In genomic region chr15:44535509-44536297, GRCh38 we compare ENCODE assay signal across 8 cellular contexts. TPM values are rescaled to one million over a fixed set of nuclear protein-coding genes. Genes with fewer than 3 reads are reported as not detected.
A peak's percentile ranks its signal among the peaks of the same experiment; 100 is the strongest.
DNase-seq lines count a peak whose midpoint lies in the region; ATAC-seq, FAIRE-seq and TF ChIP-seq lines count a peak whose summit lies in the region.

No MANE protein-coding gene starts in this region.

- H3K27me3 Mint-ChIP-seq in stimulated activated naive CD8-positive, alpha-beta T cell treated with anti-CD3 and anti-CD28 coated beads, Interleukin-15, Interleukin-2, amounts not matched to agents 100 ng/mL and 50 ng/mL, for 24 hours, result no peaks in the 10 kb centered on the region

- no peaks in the 10 kb centered on the region for H3K27me3 ChIP-seq in SJCRH30
- no peaks in the 10 kb centered on the region for H3K27me3 ChIP-seq in right lobe of liver

- intact Hi-C loops in Right ventricle myocardium inferior (cut with DNase I), result loop anchor here (1.0 kb wide), 1 partner anchor 108 kb away; the partner anchor contains the start of gene CTDSPL2
- intact Hi-C loops in Right ventricle myocardium superior (cut with DNase I), result no loop called here
- intact Hi-C loops in right lobe of liver (cut with DNase I), result no loop called here

- ATAC-seq in Right ventricle myocardium inferior (no peak), Right ventricle myocardium superior (ENCODE audit: poor library complexity) (no peak), right lobe of liver (peak in 3 of 4 donors; percentile 0 to 3 (median 0)), GM21825 (IDR thresholded peaks at IDR 0.05; ENCODE audit: unreplicated experiment) (no peak)

- peak overlapping the region; percentile 96 for H3K4me3 Mint-ChIP-seq in stimulated activated naive CD8-positive, alpha-beta T cell treated with anti-CD3 and anti-CD28 coated beads, Interleukin-15, Interleukin-2, amounts not matched to agents 100 ng/mL and 50 ng/mL, for 24 hours

- no peak for TF ChIP-seq CTCF in cardiac fibroblast (IDR thresholded peaks at IDR 0.05; ENCODE audit: low read depth, low read length)
- TF ChIP-seq CTCF in right lobe of liver (IDR thresholded peaks at IDR 0.05), result no peak

- H3K4me1 Mint-ChIP-seq in stimulated activated naive CD8-positive, alpha-beta T cell treated with anti-CD3 and anti-CD28 coated beads, Interleukin-15, Interleukin-2, amounts not matched to agents 100 ng/mL and 50 ng/mL, for 24 hours (ENCODE audit: low read depth), result peaks cover 38% of the 10 kb centered on the region

- no peaks in the 10 kb centered on the region for H3K9me3 Mint-ChIP-seq in stimulated activated naive CD8-positive, alpha-beta T cell treated with anti-CD3 and anti-CD28 coated beads, Interleukin-15, Interleukin-2, amounts not matched to agents 100 ng/mL and 50 ng/mL, for 24 hours

- no peak for TF ChIP-seq POLR2A in right lobe of liver (IDR thresholded peaks at IDR 0.05)
- no peak for TF ChIP-seq POLR2A in H54 (IDR thresholded peaks at IDR 0.05; ENCODE audit: low read depth, low read length)

- H3K27ac Mint-ChIP-seq in stimulated activated naive CD8-positive, alpha-beta T cell treated with anti-CD3 and anti-CD28 coated beads, Interleukin-15, Interleukin-2, amounts not matched to agents 100 ng/mL and 50 ng/mL, for 24 hours, result peak overlapping the region; percentile 94

- no peak for FAIRE-seq in H54 (lab: Jason Lieb, UNC)

- H3K36me3 ChIP-seq in SJCRH30 (peaks cover 12% of the 10 kb centered on the region), right lobe of liver (peaks cover 0 to 3% (median 0%) of the 10 kb centered on the region in 4 donors)

- H3K36me3 Mint-ChIP-seq in stimulated activated naive CD8-positive, alpha-beta T cell treated with anti-CD3 and anti-CD28 coated beads, Interleukin-15, Interleukin-2, amounts not matched to agents 100 ng/mL and 50 ng/mL, for 24 hours (ENCODE audit: low read depth), result peaks cover 34% of the 10 kb centered on the region

- WGBS in right lobe of liver (ENCODE audit: insufficient coverage, low coverage, low lambda C conversion rate, missing lambda C conversion rate), result 59% methylated on average over 32 of the region's 36 CpGs

- H3K27ac ChIP-seq in SJCRH30 (peak overlapping the region; percentile 86), right lobe of liver (peak overlapping the region; percentile 90 to 98 (median 93))

- H3K4me1 ChIP-seq in SJCRH30 (no peaks in the 10 kb centered on the region), right lobe of liver (peaks cover 0 to 17% (median 5%) of the 10 kb centered on the region in 4 donors)

- peak overlapping the region; percentile 99 for H3K4me3 ChIP-seq in SJCRH30
- peak overlapping the region; percentile 76 to 77 for H3K4me3 ChIP-seq in cardiac fibroblast (replicated peaks in 1 of 2; ENCODE audit: low read depth in 2 of 2, low read length in 2 of 2)
- peak overlapping the region; percentile 69 to 97 (median 88) for H3K4me3 ChIP-seq in right lobe of liver

- peak; percentile 44 for DNase-seq in Right ventricle myocardium inferior (ENCODE audit: missing footprints)
- DNase-seq in Right ventricle myocardium superior, result no peak
- peak in 1 of 2 experiments; percentile 18 for DNase-seq in SJCRH30
- no peak for DNase-seq in cardiac fibroblast (ENCODE audit: low read depth in 2 of 2)
- peak; percentile 31 to 49 (median 42) for DNase-seq in right lobe of liver
- no peak for DNase-seq in H54 (ENCODE audit: insufficient read length, low spot score)

- no peaks in the 10 kb centered on the region for H3K9me3 ChIP-seq in SJCRH30 (replicated peaks)
- H3K9me3 ChIP-seq in right lobe of liver, result no peaks in the 10 kb centered on the region

RNA-seq across cellular contexts. Expression of gene EIF3J, which starts 1.2 kb away (rescaled TPM):
- total RNA-seq in Right ventricle myocardium inferior, result 104 TPM
- 92.7 TPM for total RNA-seq in Right ventricle myocardium superior
- total RNA-seq in SJCRH30 (2014; rRNA removed; shearing (Covaris generic)), result 84.0 and 96.4 TPM in 2 replicates
- 10 to 100 TPM; 30.1 to 59.8 (median 45.9) TPM for total RNA-seq in right lobe of liver

Comparison
In these comparisons a context has a peak if more than half of its experiments do, and no peak if none do; other contexts are left out.
1. DNase-seq: peak in Right ventricle myocardium inferior (single experiment) and right lobe of liver (3 of 3); none in Right ventricle myocardium superior (single experiment), cardiac fibroblast (0 of 2) and H54 (single experiment).
2. ATAC-seq: peak in right lobe of liver (3 of 4); none in Right ventricle myocardium inferior (single experiment), Right ventricle myocardium superior (single experiment) and GM21825 (single experiment).
3. Peak in every context shown above with its lines, with median percentiles within 50 percentile points of each other: H3K4me3 ChIP-seq.